In genomic region chr10:101352857-101353256, GRCh38 we compare ENCODE assay signal across 8 cellular contexts. TPM values are rescaled to one million over a fixed set of nuclear protein-coding genes. Genes with fewer than 3 reads are reported as not detected.
DNase-seq lines count a peak whose midpoint lies in the region; ATAC-seq, FAIRE-seq and TF ChIP-seq lines count a peak whose summit lies in the region.
"Not testable (repeated sequence)": the region's sequence is repeated elsewhere in the genome, so short reads cannot be mapped to it uniquely, and the experiment has no call there.

No MANE protein-coding gene starts in this region.

- H4K20me1 ChIP-seq in GM23338 (replicated peaks; ENCODE audit: insufficient read depth); MM.1S (ENCODE audit: insufficient read depth, low read length); PC-9 (ENCODE audit: insufficient read depth); K562 (replicated peaks; ENCODE audit: control insufficient read depth, insufficient read depth, low read length); hepatocyte (ENCODE audit: insufficient read depth, poor library complexity, severe bottlenecking): not testable (repeated sequence)

- TF ChIP-seq POLR2A in K562 (conservative IDR thresholded peaks at IDR 0.05), result not testable (repeated sequence)

- in situ Hi-C loops in K562 (cut with MboI), result not testable (repeated sequence)

- H3K4me2 ChIP-seq in GM23338 (0 out of 2 replicates have a peak overlapping the region, but pooled peaks have one; percentile 68), MM.1S (ENCODE audit: low read depth, low read length) (peak overlapping the region; percentile 84), PC-9 (peak overlapping the region; percentile 72)
- H3K4me2 ChIP-seq in K562 (ENCODE audit: insufficient read depth, low read length); hepatocyte: not testable (repeated sequence)

- H2AFZ ChIP-seq in GM23338, result peak overlapping the region; percentile 85
- H2AFZ ChIP-seq in MM.1S (ENCODE audit: low read length), result peak overlapping the region; percentile 95; the same call in 1 of the 2 replicates
- peak overlapping the region; percentile 91 for H2AFZ ChIP-seq in PC-9
- not testable (repeated sequence) for H2AFZ ChIP-seq in K562 (ENCODE audit: low read depth, low read length)
- peak overlapping the region; percentile 55 for H2AFZ ChIP-seq in hepatocyte

- CTCF ChIA-PET in PC-9 (lab: Charles Lee); K562 (lab: Yijun Ruan, JAX; ENCODE audit: low intra/inter-chr PET ratio): not testable (repeated sequence)

- TF ChIP-seq CTCF in BE2C (IDR thresholded peaks at IDR 0.05; ENCODE audit: low read depth, low read length); GM23338 (conservative IDR thresholded peaks at IDR 0.05; ENCODE audit: low read depth in 2 of 2); MM.1S (IDR thresholded peaks at IDR 0.05; ENCODE audit: low read length); PC-9 (conservative IDR thresholded peaks at IDR 0.05); K562 (IDR thresholded peaks at IDR 0.05 in 2 of 3, conservative IDR thresholded peaks at IDR 0.05 in 1 of 3; ENCODE audit: insufficient read depth in 2 of 3, low read depth in 1 of 3, low read length in 3 of 3); hepatocyte (IDR thresholded peaks at IDR 0.05; ENCODE audit: poor library complexity); neutrophil (IDR thresholded peaks at IDR 0.05): not testable (repeated sequence)

- ATAC-seq in GM23338, K562: not testable (repeated sequence)

- H3K4me3 ChIP-seq in BE2C (ENCODE audit: low read depth, low read length), result peak overlapping the region; percentile 72
- peak overlapping the region; percentile 40 for H3K4me3 ChIP-seq in GM23338
- H3K4me3 ChIP-seq in MM.1S (ENCODE audit: low read length); PC-9; K562; hepatocyte; neutrophil (ENCODE audit: low read depth in 1 of 2, low read length in 1 of 2): not testable (repeated sequence)

- not testable (repeated sequence) for H3K4me1 Mint-ChIP-seq in GM23338
- peaks cover 31% of the 10 kb centered on the region for H3K4me1 Mint-ChIP-seq in stimulated activated naive CD8-positive, alpha-beta T cell treated with anti-CD3 and anti-CD28 coated beads, Interleukin-15, Interleukin-2, amounts not matched to agents 100 ng/mL and 50 ng/mL, for 24 hours (ENCODE audit: low read depth)

- FAIRE-seq in K562 (lab: Jason Lieb, UNC), result not testable (repeated sequence)

- BruUV-seq in PC-9 (replicated peaks; lab: Mats Ljungman, UMichigan); K562 (replicated peaks; lab: Mats Ljungman, UMichigan): not testable (repeated sequence)

- not testable (repeated sequence) for H3K27ac ChIP-seq in GM23338 (ENCODE audit: low read depth); MM.1S (ENCODE audit: low read length); PC-9; K562 (ENCODE audit: extremely low read depth, low read depth, low read length); hepatocyte
- H3K27ac ChIP-seq in neutrophil, result peak overlapping the region; percentile 75

- not testable (repeated sequence) for H3K9ac ChIP-seq in MM.1S (ENCODE audit: low read length); K562 (ENCODE audit: insufficient read depth in 1 of 2, low read depth in 2 of 2, low read length in 2 of 2)

- H3K9me3 ChIP-seq in BE2C; MM.1S (replicated peaks; ENCODE audit: insufficient read depth, low read length); PC-9 (ENCODE audit: insufficient read depth, low read depth); K562 (replicated peaks; ENCODE audit: control insufficient read depth, insufficient read depth, low read depth, low read length); hepatocyte (ENCODE audit: low read depth); neutrophil: not testable (repeated sequence)

- not testable (repeated sequence) for TF ChIP-seq EP300 in K562 (IDR thresholded peaks at IDR 0.05; ENCODE audit: low read length)

- POLR2A ChIA-PET in PC-9 (lab: Charles Lee; ENCODE audit: unreplicated experiment), result not testable (repeated sequence)
- POLR2A ChIA-PET in K562 (lab: Yijun Ruan, JAX), result interaction anchor here (1.5 kb wide), 1 partner anchor 9 kb away, joined by 3 read pairs; no protein-coding TSS in a partner anchor

- intact Hi-C loops in PC-9 (cut with micrococcal nuclease; ENCODE audit: unreplicated experiment); K562 (cut with micrococcal nuclease): not testable (repeated sequence)

- TF ChIP-seq RAD21 in K562 (CRISPR knock-in tag; conservative IDR thresholded peaks at IDR 0.05 in 1 of 2, IDR thresholded peaks at IDR 0.05 in 1 of 2), result not testable (repeated sequence)

- H3K9me3 Mint-ChIP-seq in GM23338; stimulated activated naive CD8-positive, alpha-beta T cell treated with anti-CD3 and anti-CD28 coated beads, Interleukin-15, Interleukin-2, amounts not matched to agents 100 ng/mL and 50 ng/mL, for 24 hours: not testable (repeated sequence)

- peaks cover 17% of the 10 kb centered on the region; the same call in 1 of the 2 replicates for H3K79me2 ChIP-seq in GM23338 (replicated peaks; ENCODE audit: insufficient read depth)
- H3K79me2 ChIP-seq in MM.1S (ENCODE audit: low read length), result peaks cover 14% of the 10 kb centered on the region
- H3K79me2 ChIP-seq in PC-9 (ENCODE audit: low read depth), result peaks cover 13% of the 10 kb centered on the region
- H3K79me2 ChIP-seq in K562 (ENCODE audit: control insufficient read depth, insufficient read depth, low read length), result peaks cover 14% of the 10 kb centered on the region
- peaks cover 29% of the 10 kb centered on the region for H3K79me2 ChIP-seq in hepatocyte

- not testable (repeated sequence) for H3K4me1 ChIP-seq in BE2C; GM23338 (ENCODE audit: insufficient read depth); K562 (replicated peaks in 1 of 2; ENCODE audit: control insufficient read depth in 2 of 2, insufficient read depth in 2 of 2, low read length in 2 of 2)
- peaks cover 15% of the 10 kb centered on the region; the same call in 1 of the 2 replicates for H3K4me1 ChIP-seq in MM.1S (ENCODE audit: low read length)
- H3K4me1 ChIP-seq in PC-9 (replicated peaks; ENCODE audit: insufficient read depth), result peaks cover 11% of the 10 kb centered on the region; the same call in 1 of the 2 replicates
- H3K4me1 ChIP-seq in hepatocyte (ENCODE audit: insufficient read depth), result peaks cover 12% of the 10 kb centered on the region
- H3K4me1 ChIP-seq in neutrophil (ENCODE audit: control insufficient read depth in 1 of 2, insufficient read depth in 1 of 2, low read depth in 1 of 2, low read length in 1 of 2), result peaks cover 12% of the 10 kb centered on the region in 2 experiments

- H3K9me1 ChIP-seq in K562 (ENCODE audit: control insufficient read depth, insufficient read depth, low read length), result not testable (repeated sequence)

- peaks cover 16% of the 10 kb centered on the region for H3K27me3 Mint-ChIP-seq in GM23338 (ENCODE audit: insufficient read depth, low read depth, poor library complexity)
- H3K27me3 Mint-ChIP-seq in stimulated activated naive CD8-positive, alpha-beta T cell treated with anti-CD3 and anti-CD28 coated beads, Interleukin-15, Interleukin-2, amounts not matched to agents 100 ng/mL and 50 ng/mL, for 24 hours, result peaks cover 19% of the 10 kb centered on the region

- not testable (repeated sequence) for H3K36me3 Mint-ChIP-seq in GM23338 (ENCODE audit: low read depth); stimulated activated naive CD8-positive, alpha-beta T cell treated with anti-CD3 and anti-CD28 coated beads, Interleukin-15, Interleukin-2, amounts not matched to agents 100 ng/mL and 50 ng/mL, for 24 hours (ENCODE audit: low read depth)

- not testable (repeated sequence) for H3K36me3 ChIP-seq in BE2C; GM23338 (ENCODE audit: insufficient read depth); MM.1S (replicated peaks; ENCODE audit: insufficient read depth, low read length); PC-9 (ENCODE audit: low read depth); K562 (ENCODE audit: control insufficient read depth, insufficient read depth, low read length); hepatocyte (replicated peaks; ENCODE audit: insufficient read depth, low read depth); neutrophil

- not testable (repeated sequence) for DNase-seq in BE2C; GM23338 (ENCODE audit: low spot score); MM.1S; PC-9; K562 (ENCODE audit: extremely low read depth in 1 of 4, low spot score in 3 of 4); hepatocyte (ENCODE audit: low spot score)

- H3K9me2 ChIP-seq in GM23338 (ENCODE audit: insufficient read depth); MM.1S (replicated peaks; ENCODE audit: insufficient read depth, low read length); PC-9 (ENCODE audit: insufficient read depth); hepatocyte (replicated peaks; ENCODE audit: insufficient read depth): not testable (repeated sequence)

- not testable (repeated sequence) for H3K4me3 Mint-ChIP-seq in GM23338
- peak overlapping the region; percentile 94 for H3K4me3 Mint-ChIP-seq in stimulated activated naive CD8-positive, alpha-beta T cell treated with anti-CD3 and anti-CD28 coated beads, Interleukin-15, Interleukin-2, amounts not matched to agents 100 ng/mL and 50 ng/mL, for 24 hours

- WGBS in K562 (ENCODE audit: insufficient coverage, low coverage, missing lambda C conversion rate), result 37% methylated on average over 5 of the region's 10 CpGs
- WGBS in hepatocyte (ENCODE audit: low lambda C conversion rate, missing lambda C conversion rate), result 97% methylated on average over 10 of the region's 10 CpGs

- H3F3A ChIP-seq in GM23338 (replicated peaks; ENCODE audit: low read depth); MM.1S (ENCODE audit: insufficient read depth, low read length); PC-9 (ENCODE audit: insufficient read depth, low read depth): not testable (repeated sequence)

- not testable (repeated sequence) for H3K27ac Mint-ChIP-seq in GM23338; stimulated activated naive CD8-positive, alpha-beta T cell treated with anti-CD3 and anti-CD28 coated beads, Interleukin-15, Interleukin-2, amounts not matched to agents 100 ng/mL and 50 ng/mL, for 24 hours

- not testable (repeated sequence) for H3K27me3 ChIP-seq in BE2C; GM23338 (ENCODE audit: insufficient read depth); MM.1S (replicated peaks; ENCODE audit: insufficient read depth, low read length); PC-9 (ENCODE audit: insufficient read depth, low read depth); K562 (ENCODE audit: control insufficient read depth in 2 of 2, insufficient read depth in 2 of 2, low read length in 2 of 2); hepatocyte
- peaks cover 40% of the 10 kb centered on the region for H3K27me3 ChIP-seq in neutrophil

RNA-seq across cellular contexts. Expression of gene BTRC, which starts 1.1 kb away (rescaled TPM):
- 7.1 TPM for polyA plus RNA-seq in BE2C (2012; ENCODE audit: insufficient read depth, insufficient read length, low read depth)
- total RNA-seq in GM23338 (2014; rRNA removed; shearing (Covaris generic)), result 14.8 and 17.5 TPM in 2 replicates
- polyA plus RNA-seq in GM23338 (2016; fragmentation: Nextera tagmentation; extraction: Ambion mirVana), result 10.0 and 12.2 TPM in 2 replicates
- 14.1 and 15.6 TPM in 2 replicates for total RNA-seq in PC-9 (2021)
- total RNA-seq in K562 (2011; cell fraction: chromatin; rRNA removed; ENCODE audit: low replicate concordance), result 12.6 and 22.8 TPM in 2 replicates
- total RNA-seq in K562 (2011; cell fraction: nucleolus; rRNA removed), result 6.7 and 7.5 TPM in 2 replicates
- 12.5 and 16.0 TPM in 2 replicates for total RNA-seq in K562 (2011; cell fraction: nucleoplasm; rRNA removed)
- 3.2 and 6.4 TPM in 2 replicates for total RNA-seq in K562 (2014; rRNA removed)
- total RNA-seq in K562 (2014; rRNA removed; fragmentation: Illumina TruSeq; extraction: Trizol), result 7.5 and 8.6 TPM in 2 replicates
- total RNA-seq in K562 (2015; rRNA removed; fragmentation: Illumina TruSeq; extraction: Trizol), result 7.0 and 7.2 TPM in 2 replicates
- total RNA-seq in K562 (2021), result 9.1 and 11.9 TPM in 2 replicates
- 9.9 and 15.4 TPM in 2 replicates for polyA plus RNA-seq in K562 (2011; rRNA removed)
- polyA plus RNA-seq in K562 (2011; cell fraction: cytosol; rRNA removed), result 5.3 and 7.3 TPM in 2 replicates
- 6.6 and 8.2 TPM in 2 replicates for polyA plus RNA-seq in K562 (2011; cell fraction: nucleus; rRNA removed)
- polyA plus RNA-seq in K562 (2012), result 6.4 and 6.8 TPM in 2 replicates
- polyA plus RNA-seq in K562 (2014; fragmentation: Illumina TruSeq; extraction: Trizol), result 6.4 and 7.9 TPM in 2 replicates
- polyA plus RNA-seq in K562 (2014; fragmentation: Nextera tagmentation; extraction: Ambion mirVana), result 1 to 10 TPM; 1.6 to 3.3 TPM
- 3.9 and 4.9 TPM in 2 replicates for polyA plus RNA-seq in K562 (2014; rRNA removed)
- polyA minus RNA-seq in K562 (2011; rRNA and poly(A)+ RNA removed), result 21.1 and 23.0 TPM in 2 replicates
- 5.4 and 7.6 TPM in 2 replicates for polyA minus RNA-seq in K562 (2011; cell fraction: cytosol; rRNA and poly(A)+ RNA removed)
- 3.9 and 4.4 TPM in 2 replicates for polyA minus RNA-seq in K562 (2011; cell fraction: nucleus; rRNA and poly(A)+ RNA removed)
- 24.3 and 25.9 TPM in 2 replicates for total RNA-seq in hepatocyte
- 14.5 and 15.9 TPM in 2 replicates for polyA plus RNA-seq in hepatocyte
